1 cellular context compared by ENCODE assay signal in genomic region chr1:8878448-8879347, GRCh38.
A peak's percentile ranks its signal among the peaks of the same experiment; 100 is the strongest.
TF ChIP-seq lines count a peak whose summit lies in the region.

ENO1 (minus strand) TSS chr1:8878686; CDS start chr1:8874908, 3,778 bp downstream.

TF ChIP-seq in HEK293, 187 proteins besides CTCF, POLR2A, EP300 and RAD21 (continued from another document and continues in another):
- TF ChIP-seq PRDM4 (tag by site-specific recombination; IDR thresholded peaks at IDR 0.05): peak; percentile 16; the same call in 1 of the 2 replicates
- TF ChIP-seq OVOL3 (tag by site-specific recombination; IDR thresholded peaks at IDR 0.05): peak; percentile 52; the same call in 1 of the 2 replicates
- no peak for TF ChIP-seq ZNF2 (tag by site-specific recombination; IDR thresholded peaks at IDR 0.05)
- TF ChIP-seq PATZ1 (tag by site-specific recombination; IDR thresholded peaks at IDR 0.05): peak; percentile 99
- TF ChIP-seq ZNF239 (tag by site-specific recombination; IDR thresholded peaks at IDR 0.05): 0 out of 2 replicates have a peak, but pooled peaks have one; percentile 23
- no peak for TF ChIP-seq ZNF560 (tag by site-specific recombination; IDR thresholded peaks at IDR 0.05; ENCODE audit: borderline replicate concordance)
- peak; percentile 94 for TF ChIP-seq ZSCAN30 (tag by site-specific recombination; IDR thresholded peaks at IDR 0.05)
- no peak for TF ChIP-seq ZNF112 (tag by site-specific recombination; IDR thresholded peaks at IDR 0.05)
- TF ChIP-seq INSM2 (tag by site-specific recombination; IDR thresholded peaks at IDR 0.05): no peak
- TF ChIP-seq ZBTB17 (tag by site-specific recombination; IDR thresholded peaks at IDR 0.05): peak; percentile 87
- no peak for TF ChIP-seq HOXC10 (CRISPR knock-in tag; IDR thresholded peaks at IDR 0.05)
- peak; percentile 84 for TF ChIP-seq ZBTB7A (tag by site-specific recombination; IDR thresholded peaks at IDR 0.05; ENCODE audit: low read depth)
- TF ChIP-seq ZNF214 (tag by site-specific recombination; IDR thresholded peaks at IDR 0.05; ENCODE audit: borderline replicate concordance): no peak
- peak; percentile 100 for TF ChIP-seq KLF9 (tag by site-specific recombination; IDR thresholded peaks at IDR 0.05; ENCODE audit: low read depth)
- TF ChIP-seq YY1 (tag by site-specific recombination; IDR thresholded peaks at IDR 0.05): peak; percentile 67
- TF ChIP-seq KLF16 (tag by site-specific recombination; IDR thresholded peaks at IDR 0.05): peak; percentile 97
- TF ChIP-seq REPIN1 (tag by site-specific recombination; IDR thresholded peaks at IDR 0.05; ENCODE audit: low read depth): peak; percentile 36; the same call in 1 of the 2 replicates
- peak; percentile 83 for TF ChIP-seq ZNF18 (tag by site-specific recombination; IDR thresholded peaks at IDR 0.05)
- TF ChIP-seq, protein P1, sequence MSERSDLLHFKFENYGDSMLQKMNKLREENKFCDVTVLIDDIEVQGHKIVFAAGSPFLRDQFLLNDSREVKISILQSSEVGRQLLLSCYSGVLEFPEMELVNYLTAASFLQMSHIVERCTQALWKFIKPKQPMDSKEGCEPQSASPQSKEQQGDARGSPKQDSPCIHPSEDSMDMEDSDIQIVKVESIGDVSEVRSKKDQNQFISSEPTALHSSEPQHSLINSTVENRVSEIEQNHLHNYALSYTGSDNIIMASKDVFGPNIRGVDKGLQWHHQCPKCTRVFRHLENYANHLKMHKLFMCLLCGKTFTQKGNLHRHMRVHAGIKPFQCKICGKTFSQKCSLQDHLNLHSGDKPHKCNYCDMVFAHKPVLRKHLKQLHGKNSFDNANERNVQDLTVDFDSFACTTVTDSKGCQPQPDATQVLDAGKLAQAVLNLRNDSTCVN (tag by site-specific recombination; optimal IDR thresholded peaks at IDR 0.05): peak; percentile 96
- peak; percentile 6; the same call in 1 of the 2 replicates for TF ChIP-seq ZNF660 (tag by site-specific recombination; IDR thresholded peaks at IDR 0.05)
- 0 out of 2 replicates have a peak, but pooled peaks have one; percentile 31 for TF ChIP-seq ZNF394 (tag by site-specific recombination; IDR thresholded peaks at IDR 0.05; ENCODE audit: borderline replicate concordance)
- peak; percentile 59; the same call in 1 of the 2 replicates for TF ChIP-seq ZNF76 (tag by site-specific recombination; IDR thresholded peaks at IDR 0.05; ENCODE audit: borderline replicate concordance, low read depth)
- peak; percentile 99 for TF ChIP-seq PBX3 (CRISPR knock-in tag; IDR thresholded peaks at IDR 0.05)
- peak; percentile 100 for TF ChIP-seq SP3 (tag by site-specific recombination; IDR thresholded peaks at IDR 0.05)
- peak; percentile 99 for TF ChIP-seq ZXDB (tag by site-specific recombination; IDR thresholded peaks at IDR 0.05)
- no peak for TF ChIP-seq ZNF221 (tag by site-specific recombination; IDR thresholded peaks at IDR 0.05; ENCODE audit: borderline replicate concordance)
- TF ChIP-seq ZNF362 (tag by site-specific recombination; IDR thresholded peaks at IDR 0.05): no peak
- no peak for TF ChIP-seq ZNF266 (tag by site-specific recombination; IDR thresholded peaks at IDR 0.05; ENCODE audit: low read depth)
- peak; percentile 27; the same call in 1 of the 2 replicates for TF ChIP-seq ZNF596 (tag by site-specific recombination; IDR thresholded peaks at IDR 0.05)
- peak; percentile 78 for TF ChIP-seq SP7 (tag by site-specific recombination; IDR thresholded peaks at IDR 0.05)
- TF ChIP-seq BCL11B (tag by site-specific recombination; IDR thresholded peaks at IDR 0.05; ENCODE audit: low read depth): peak; percentile 77; the same call in 1 of the 2 replicates
- TF ChIP-seq, protein P2, sequence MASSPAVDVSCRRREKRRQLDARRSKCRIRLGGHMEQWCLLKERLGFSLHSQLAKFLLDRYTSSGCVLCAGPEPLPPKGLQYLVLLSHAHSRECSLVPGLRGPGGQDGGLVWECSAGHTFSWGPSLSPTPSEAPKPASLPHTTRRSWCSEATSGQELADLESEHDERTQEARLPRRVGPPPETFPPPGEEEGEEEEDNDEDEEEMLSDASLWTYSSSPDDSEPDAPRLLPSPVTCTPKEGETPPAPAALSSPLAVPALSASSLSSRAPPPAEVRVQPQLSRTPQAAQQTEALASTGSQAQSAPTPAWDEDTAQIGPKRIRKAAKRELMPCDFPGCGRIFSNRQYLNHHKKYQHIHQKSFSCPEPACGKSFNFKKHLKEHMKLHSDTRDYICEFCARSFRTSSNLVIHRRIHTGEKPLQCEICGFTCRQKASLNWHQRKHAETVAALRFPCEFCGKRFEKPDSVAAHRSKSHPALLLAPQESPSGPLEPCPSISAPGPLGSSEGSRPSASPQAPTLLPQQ (tag by site-specific recombination; IDR thresholded peaks at IDR 0.05): peak; percentile 96
- TF ChIP-seq, protein P3, sequence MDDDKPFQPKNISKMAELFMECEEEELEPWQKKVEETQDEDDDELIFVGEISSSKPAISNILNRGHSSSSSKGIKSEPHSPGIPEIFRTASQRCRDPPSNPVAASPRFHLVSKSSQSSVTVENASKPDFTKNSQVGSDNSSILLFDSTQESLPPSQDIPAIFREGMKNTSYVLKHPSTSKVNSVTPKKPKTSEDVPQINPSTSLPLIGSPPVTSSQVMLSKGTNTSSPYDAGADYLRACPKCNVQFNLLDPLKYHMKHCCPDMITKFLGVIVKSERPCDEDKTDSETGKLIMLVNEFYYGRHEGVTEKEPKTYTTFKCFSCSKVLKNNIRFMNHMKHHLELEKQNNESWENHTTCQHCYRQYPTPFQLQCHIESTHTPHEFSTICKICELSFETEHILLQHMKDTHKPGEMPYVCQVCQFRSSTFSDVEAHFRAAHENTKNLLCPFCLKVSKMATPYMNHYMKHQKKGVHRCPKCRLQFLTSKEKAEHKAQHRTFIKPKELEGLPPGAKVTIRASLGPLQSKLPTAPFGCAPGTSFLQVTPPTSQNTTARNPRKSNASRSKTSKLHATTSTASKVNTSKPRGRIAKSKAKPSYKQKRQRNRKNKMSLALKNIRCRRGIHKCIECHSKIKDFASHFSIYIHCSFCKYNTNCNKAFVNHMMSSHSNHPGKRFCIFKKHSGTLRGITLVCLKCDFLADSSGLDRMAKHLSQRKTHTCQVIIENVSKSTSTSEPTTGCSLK (tag by site-specific recombination; IDR thresholded peaks at IDR 0.05): no peak
- TF ChIP-seq ZNF114 (tag by site-specific recombination; IDR thresholded peaks at IDR 0.05): no peak
- TF ChIP-seq, protein P4, sequence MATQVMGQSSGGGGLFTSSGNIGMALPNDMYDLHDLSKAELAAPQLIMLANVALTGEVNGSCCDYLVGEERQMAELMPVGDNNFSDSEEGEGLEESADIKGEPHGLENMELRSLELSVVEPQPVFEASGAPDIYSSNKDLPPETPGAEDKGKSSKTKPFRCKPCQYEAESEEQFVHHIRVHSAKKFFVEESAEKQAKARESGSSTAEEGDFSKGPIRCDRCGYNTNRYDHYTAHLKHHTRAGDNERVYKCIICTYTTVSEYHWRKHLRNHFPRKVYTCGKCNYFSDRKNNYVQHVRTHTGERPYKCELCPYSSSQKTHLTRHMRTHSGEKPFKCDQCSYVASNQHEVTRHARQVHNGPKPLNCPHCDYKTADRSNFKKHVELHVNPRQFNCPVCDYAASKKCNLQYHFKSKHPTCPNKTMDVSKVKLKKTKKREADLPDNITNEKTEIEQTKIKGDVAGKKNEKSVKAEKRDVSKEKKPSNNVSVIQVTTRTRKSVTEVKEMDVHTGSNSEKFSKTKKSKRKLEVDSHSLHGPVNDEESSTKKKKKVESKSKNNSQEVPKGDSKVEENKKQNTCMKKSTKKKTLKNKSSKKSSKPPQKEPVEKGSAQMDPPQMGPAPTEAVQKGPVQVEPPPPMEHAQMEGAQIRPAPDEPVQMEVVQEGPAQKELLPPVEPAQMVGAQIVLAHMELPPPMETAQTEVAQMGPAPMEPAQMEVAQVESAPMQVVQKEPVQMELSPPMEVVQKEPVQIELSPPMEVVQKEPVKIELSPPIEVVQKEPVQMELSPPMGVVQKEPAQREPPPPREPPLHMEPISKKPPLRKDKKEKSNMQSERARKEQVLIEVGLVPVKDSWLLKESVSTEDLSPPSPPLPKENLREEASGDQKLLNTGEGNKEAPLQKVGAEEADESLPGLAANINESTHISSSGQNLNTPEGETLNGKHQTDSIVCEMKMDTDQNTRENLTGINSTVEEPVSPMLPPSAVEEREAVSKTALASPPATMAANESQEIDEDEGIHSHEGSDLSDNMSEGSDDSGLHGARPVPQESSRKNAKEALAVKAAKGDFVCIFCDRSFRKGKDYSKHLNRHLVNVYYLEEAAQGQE (tag by site-specific recombination; IDR thresholded peaks at IDR 0.05): no peak
- TF ChIP-seq, protein P5, sequence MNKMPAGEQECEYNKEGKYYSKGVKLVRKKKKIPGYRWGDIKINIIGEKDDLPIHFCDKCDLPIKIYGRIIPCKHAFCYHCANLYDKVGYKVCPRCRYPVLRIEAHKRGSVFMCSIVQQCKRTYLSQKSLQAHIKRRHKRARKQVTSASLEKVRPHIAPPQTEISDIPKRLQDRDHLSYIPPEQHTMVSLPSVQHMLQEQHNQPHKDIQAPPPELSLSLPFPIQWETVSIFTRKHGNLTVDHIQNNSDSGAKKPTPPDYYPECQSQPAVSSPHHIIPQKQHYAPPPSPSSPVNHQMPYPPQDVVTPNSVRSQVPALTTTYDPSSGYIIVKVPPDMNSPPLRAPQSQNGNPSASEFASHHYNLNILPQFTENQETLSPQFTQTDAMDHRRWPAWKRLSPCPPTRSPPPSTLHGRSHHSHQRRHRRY (tag by site-specific recombination; IDR thresholded peaks at IDR 0.05): no peak
